Comparison of ENCODE assay signal across 1 cellular context in the genomic region with DNA sequence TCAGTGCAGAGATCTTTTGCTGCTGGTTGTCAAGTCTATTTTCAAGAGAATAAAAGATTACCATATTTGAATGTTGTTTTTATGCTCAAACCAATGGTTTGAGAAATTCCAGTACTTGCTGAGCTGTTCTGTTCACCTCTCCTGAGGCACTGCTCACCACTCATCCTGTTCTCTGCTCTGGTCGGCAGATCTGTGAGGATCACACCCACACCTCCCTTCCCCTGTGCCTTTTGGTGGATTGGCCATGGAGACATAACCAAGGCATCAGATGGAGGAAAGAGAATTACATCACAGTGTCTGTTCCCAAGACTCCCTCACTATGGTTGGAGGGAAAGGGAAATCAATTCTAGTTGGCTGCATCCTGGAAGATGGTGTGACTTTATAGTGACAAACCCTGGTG.
TF ChIP-seq lines count a peak whose summit lies in the region.

No MANE protein-coding gene starts in this region.

TF ChIP-seq in GM23338, 12 proteins besides CTCF, POLR2A, EP300 and RAD21 (continued from another document):
- TF ChIP-seq ETS1 (IDR thresholded peaks at IDR 0.05) = no peak
- TF ChIP-seq JUNB (IDR thresholded peaks at IDR 0.05; ENCODE audit: unreplicated experiment) = no peak
- TF ChIP-seq EZH2 (IDR thresholded peaks at IDR 0.05; ENCODE audit: low read depth, unreplicated experiment) = no peak
- TF ChIP-seq NANOG (IDR thresholded peaks at IDR 0.05; ENCODE audit: borderline replicate concordance) = no peak
- TF ChIP-seq POLR2AphosphoS5 (IDR thresholded peaks at IDR 0.05; ENCODE audit: low read depth) = no peak
- no peak for TF ChIP-seq ZNF331 (CRISPR knock-in tag; IDR thresholded peaks at IDR 0.05; ENCODE audit: low read depth)
- no peak for TF ChIP-seq STAT1 (IDR thresholded peaks at IDR 0.05; ENCODE audit: unreplicated experiment)
- TF ChIP-seq, protein P1, sequence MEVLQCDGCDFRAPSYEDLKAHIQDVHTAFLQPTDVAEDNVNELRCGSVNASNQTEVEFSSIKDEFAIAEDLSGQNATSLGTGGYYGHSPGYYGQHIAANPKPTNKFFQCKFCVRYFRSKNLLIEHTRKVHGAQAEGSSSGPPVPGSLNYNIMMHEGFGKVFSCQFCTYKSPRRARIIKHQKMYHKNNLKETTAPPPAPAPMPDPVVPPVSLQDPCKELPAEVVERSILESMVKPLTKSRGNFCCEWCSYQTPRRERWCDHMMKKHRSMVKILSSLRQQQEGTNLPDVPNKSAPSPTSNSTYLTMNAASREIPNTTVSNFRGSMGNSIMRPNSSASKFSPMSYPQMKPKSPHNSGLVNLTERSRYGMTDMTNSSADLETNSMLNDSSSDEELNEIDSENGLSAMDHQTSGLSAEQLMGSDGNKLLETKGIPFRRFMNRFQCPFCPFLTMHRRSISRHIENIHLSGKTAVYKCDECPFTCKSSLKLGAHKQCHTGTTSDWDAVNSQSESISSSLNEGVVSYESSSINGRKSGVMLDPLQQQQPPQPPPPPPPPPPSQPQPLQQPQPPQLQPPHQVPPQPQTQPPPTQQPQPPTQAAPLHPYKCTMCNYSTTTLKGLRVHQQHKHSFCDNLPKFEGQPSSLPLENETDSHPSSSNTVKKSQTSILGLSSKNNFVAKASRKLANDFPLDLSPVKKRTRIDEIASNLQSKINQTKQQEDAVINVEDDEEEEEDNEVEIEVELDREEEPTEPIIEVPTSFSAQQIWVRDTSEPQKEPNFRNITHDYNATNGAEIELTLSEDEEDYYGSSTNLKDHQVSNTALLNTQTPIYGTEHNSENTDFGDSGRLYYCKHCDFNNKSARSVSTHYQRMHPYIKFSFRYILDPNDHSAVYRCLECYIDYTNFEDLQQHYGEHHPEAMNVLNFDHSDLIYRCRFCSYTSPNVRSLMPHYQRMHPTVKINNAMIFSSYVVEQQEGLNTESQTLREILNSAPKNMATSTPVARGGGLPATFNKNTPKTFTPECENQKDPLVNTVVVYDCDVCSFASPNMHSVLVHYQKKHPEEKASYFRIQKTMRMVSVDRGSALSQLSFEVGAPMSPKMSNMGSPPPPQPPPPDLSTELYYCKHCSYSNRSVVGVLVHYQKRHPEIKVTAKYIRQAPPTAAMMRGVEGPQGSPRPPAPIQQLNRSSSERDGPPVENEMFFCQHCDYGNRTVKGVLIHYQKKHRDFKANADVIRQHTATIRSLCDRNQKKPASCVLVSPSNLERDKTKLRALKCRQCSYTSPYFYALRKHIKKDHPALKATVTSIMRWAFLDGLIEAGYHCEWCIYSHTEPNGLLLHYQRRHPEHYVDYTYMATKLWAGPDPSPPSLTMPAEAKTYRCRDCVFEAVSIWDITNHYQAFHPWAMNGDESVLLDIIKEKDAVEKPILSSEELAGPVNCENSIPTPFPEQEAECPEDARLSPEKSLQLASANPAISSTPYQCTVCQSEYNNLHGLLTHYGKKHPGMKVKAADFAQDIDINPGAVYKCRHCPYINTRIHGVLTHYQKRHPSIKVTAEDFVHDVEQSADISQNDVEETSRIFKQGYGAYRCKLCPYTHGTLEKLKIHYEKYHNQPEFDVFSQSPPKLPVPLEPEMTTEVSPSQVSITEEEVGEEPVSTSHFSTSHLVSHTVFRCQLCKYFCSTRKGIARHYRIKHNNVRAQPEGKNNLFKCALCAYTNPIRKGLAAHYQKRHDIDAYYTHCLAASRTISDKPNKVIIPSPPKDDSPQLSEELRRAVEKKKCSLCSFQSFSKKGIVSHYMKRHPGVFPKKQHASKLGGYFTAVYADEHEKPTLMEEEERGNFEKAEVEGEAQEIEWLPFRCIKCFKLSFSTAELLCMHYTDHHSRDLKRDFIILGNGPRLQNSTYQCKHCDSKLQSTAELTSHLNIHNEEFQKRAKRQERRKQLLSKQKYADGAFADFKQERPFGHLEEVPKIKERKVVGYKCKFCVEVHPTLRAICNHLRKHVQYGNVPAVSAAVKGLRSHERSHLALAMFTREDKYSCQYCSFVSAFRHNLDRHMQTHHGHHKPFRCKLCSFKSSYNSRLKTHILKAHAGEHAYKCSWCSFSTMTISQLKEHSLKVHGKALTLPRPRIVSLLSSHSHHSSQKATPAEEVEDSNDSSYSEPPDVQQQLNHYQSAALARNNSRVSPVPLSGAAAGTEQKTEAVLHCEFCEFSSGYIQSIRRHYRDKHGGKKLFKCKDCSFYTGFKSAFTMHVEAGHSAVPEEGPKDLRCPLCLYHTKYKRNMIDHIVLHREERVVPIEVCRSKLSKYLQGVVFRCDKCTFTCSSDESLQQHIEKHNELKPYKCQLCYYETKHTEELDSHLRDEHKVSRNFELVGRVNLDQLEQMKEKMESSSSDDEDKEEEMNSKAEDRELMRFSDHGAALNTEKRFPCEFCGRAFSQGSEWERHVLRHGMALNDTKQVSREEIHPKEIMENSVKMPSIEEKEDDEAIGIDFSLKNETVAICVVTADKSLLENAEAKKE (CRISPR knock-in tag; IDR thresholded peaks at IDR 0.05) = no peak
- TF ChIP-seq EZH2phosphoT487 (IDR thresholded peaks at IDR 0.05; ENCODE audit: unreplicated experiment) = no peak
- no peak for TF ChIP-seq ZNF114 (CRISPR knock-in tag; IDR thresholded peaks at IDR 0.05)
- TF ChIP-seq REST (IDR thresholded peaks at IDR 0.05; ENCODE audit: unreplicated experiment) = no peak
